In genomic region chr2:179193759-179194394, GRCh38 we compare ENCODE assay signal across 19 cellular contexts.
"Had no signal": no experiment of that assay in that cellular context is flagged by ENCODE, and none has a peak within 500 bp of the region (broad histone marks: within the 10 kb centered on the region; RNA-seq: fewer than 3 reads in every experiment).

No MANE protein-coding gene starts in this region.

- DNase-seq: activated B cell treated with CpG ODN at 0.5 μM for 24 hours; activated CD4-positive, alpha-beta T cell treated with anti-CD3 and anti-CD28 coated beads for 48 hours; activated CD8-positive, alpha-beta T cell treated with anti-CD3 and anti-CD28 coated beads for 36 hours; activated gamma-delta T cell; activated T-cell treated with anti-CD3 and anti-CD28 coated beads, Interleukin-2, amount 50 U/mL, for 72 hours; amygdala; effector memory CD8-positive, alpha-beta T cell; erythroblast; left cardiac atrium; mammary epithelial cell; naive thymus-derived CD4-positive, alpha-beta T cell; retina; small intestine; stimulated activated CD4-positive, alpha-beta T cell treated with anti-CD3 and anti-CD28 coated beads, Interleukin-4, amount 100 ng/mL, for 24 hours; stimulated activated naive CD4-positive, alpha-beta T cell; SW 1271; trophoblast cell had no signal

- H3K9me3 ChIP-seq: neutrophil had no signal

- H3K27me3 ChIP-seq: neutrophil had no signal

- H3K36me3 ChIP-seq: neutrophil had no signal

- ATAC-seq: activated CD8-positive, alpha-beta T cell treated with anti-CD3 and anti-CD28 coated beads for 36 hours; activated naive CD4-positive, alpha-beta T cell treated with anti-CD3 and anti-CD28 coated beads, Interleukin-2, amount 50 U/mL, for 72 hours; activated T-cell treated with anti-CD3 and anti-CD28 coated beads, Interleukin-2, amount 50 U/mL, for 72 hours; effector memory CD8-positive, alpha-beta T cell; naive thymus-derived CD4-positive, alpha-beta T cell had no signal
